1 cellular context compared by ENCODE assay signal in genomic region chr4:140373328-140374129, GRCh38.
A peak's percentile ranks its signal among the peaks of the same experiment; 100 is the strongest.
TF ChIP-seq lines count a peak whose summit lies in the region.

Gene SCOC, plus strand, starts transcription at chr4:140373646. Its CDS starts 5,525 bp downstream, at chr4:140379171.

TF ChIP-seq in K562, 482 proteins besides CTCF, POLR2A, EP300 and RAD21 (continued from another document and continues in another):
- 0 out of 2 replicates have a peak, but pooled peaks have one; percentile 27 for TF ChIP-seq TGIF2 (CRISPR knock-in tag; IDR thresholded peaks at IDR 0.05)
- TF ChIP-seq ZNF511 (CRISPR knock-in tag; IDR thresholded peaks at IDR 0.05), result no peak
- peak; percentile 49 for TF ChIP-seq VEZF1 (CRISPR knock-in tag; IDR thresholded peaks at IDR 0.05)
- peak; percentile 46; the same call in 1 of the 2 replicates for TF ChIP-seq TFAP4 (CRISPR knock-in tag; IDR thresholded peaks at IDR 0.05; ENCODE audit: borderline replicate concordance)
- TF ChIP-seq TEAD1 (CRISPR knock-in tag; IDR thresholded peaks at IDR 0.05), result peak in 1 of 2 experiments; percentile 20; a peak in 1 of 4 replicates
- TF ChIP-seq ZBTB2 (IDR thresholded peaks at IDR 0.05), result no peak
- peak; percentile 43; the same call in 1 of the 2 replicates for TF ChIP-seq GABPA (tag; conservative IDR thresholded peaks at IDR 0.05; ENCODE audit: low read depth)
- TF ChIP-seq MEIS2 (IDR thresholded peaks at IDR 0.05; ENCODE audit: partially characterized antibody), result peak; percentile 60
- TF ChIP-seq ZBTB8A (IDR thresholded peaks at IDR 0.05; ENCODE audit: partially characterized antibody), result no peak
- TF ChIP-seq PML (IDR thresholded peaks at IDR 0.05; ENCODE audit: low read length), result peak; percentile 61; the same call in 1 of the 2 replicates
- TF ChIP-seq MYNN (IDR thresholded peaks at IDR 0.05), result no peak
- no peak for TF ChIP-seq MYNN (CRISPR knock-in tag; IDR thresholded peaks at IDR 0.05)
- TF ChIP-seq PHF21A (IDR thresholded peaks at IDR 0.05; ENCODE audit: borderline replicate concordance, low read depth), result 0 out of 2 replicates have a peak, but pooled peaks have one; percentile 18
- TF ChIP-seq SP2 (IDR thresholded peaks at IDR 0.05; ENCODE audit: extremely low read depth, low read depth, low read length, poor library complexity, severe bottlenecking), result peak; percentile 52
- peak; percentile 89 for TF ChIP-seq POLR2G (IDR thresholded peaks at IDR 0.05; ENCODE audit: low read depth, low read length)
- peak; percentile 3 for TF ChIP-seq POLR2B (IDR thresholded peaks at IDR 0.05; ENCODE audit: low read depth, partially characterized antibody)
- no peak for TF ChIP-seq HDAC2 (IDR thresholded peaks at IDR 0.05)
- peak; percentile 44 for TF ChIP-seq NEUROD1 (IDR thresholded peaks at IDR 0.05; ENCODE audit: borderline replicate concordance, low read depth, low read length, partially characterized antibody)
- peak; percentile 80; the same call in 1 of the 2 replicates for TF ChIP-seq PHF8 (IDR thresholded peaks at IDR 0.05; ENCODE audit: borderline replicate concordance, low read length)
- no peak for TF ChIP-seq ESRRB (CRISPR knock-in tag; IDR thresholded peaks at IDR 0.05; ENCODE audit: borderline replicate concordance)
- peak; percentile 91 for TF ChIP-seq RBFOX2 (IDR thresholded peaks at IDR 0.05; ENCODE audit: low read depth, low read length)
- TF ChIP-seq MAZ (CRISPR knock-in tag; conservative IDR thresholded peaks at IDR 0.05 in 1 of 2, IDR thresholded peaks at IDR 0.05 in 1 of 2), result peak in 1 of 2 experiments; percentile 65; a peak in 2 of 4 replicates
- no peak for TF ChIP-seq ZNF507 (tag; conservative IDR thresholded peaks at IDR 0.05)
- TF ChIP-seq SMAD2 (IDR thresholded peaks at IDR 0.05; ENCODE audit: low read depth, low read length), result no peak
- no peak for TF ChIP-seq ZNF124 (CRISPR knock-in tag; IDR thresholded peaks at IDR 0.05)
- TF ChIP-seq TBP (optimal IDR thresholded peaks at IDR 0.05; ENCODE audit: low read depth, low read length), result peak; percentile 45
- peak; percentile 83 for TF ChIP-seq FOS (IDR thresholded peaks at IDR 0.05; ENCODE audit: extremely low read depth, insufficient read length)
- peak; percentile 90 for TF ChIP-seq ZFX (CRISPR knock-in tag; IDR thresholded peaks at IDR 0.05)
- TF ChIP-seq ZNF57 (CRISPR knock-in tag; IDR thresholded peaks at IDR 0.05), result no peak
- no peak for TF ChIP-seq ETV6 (IDR thresholded peaks at IDR 0.05; ENCODE audit: borderline replicate concordance in 1 of 2, low read depth in 2 of 2, low read length in 1 of 2)
- no peak for TF ChIP-seq ETV6 (CRISPR knock-in tag; IDR thresholded peaks at IDR 0.05; ENCODE audit: borderline replicate concordance)
- TF ChIP-seq ZNF143 (CRISPR knock-in tag; IDR thresholded peaks at IDR 0.05), result no peak
- TF ChIP-seq ZNF785 (CRISPR knock-in tag; IDR thresholded peaks at IDR 0.05), result no peak
- TF ChIP-seq ADNP (tag; IDR thresholded peaks at IDR 0.05), result no peak
- no peak for TF ChIP-seq FOXM1 (IDR thresholded peaks at IDR 0.05; ENCODE audit: low read depth)
- TF ChIP-seq FOXM1 (CRISPR knock-in tag; IDR thresholded peaks at IDR 0.05; ENCODE audit: low read depth), result no peak
- TF ChIP-seq PTRF (tag; IDR thresholded peaks at IDR 0.05), result no peak
- TF ChIP-seq PRPF4 (IDR thresholded peaks at IDR 0.05; ENCODE audit: insufficient read depth, low read depth, low read length, poor library complexity, severe bottlenecking), result no peak
- no peak for TF ChIP-seq ZNF445 (CRISPR knock-in tag; IDR thresholded peaks at IDR 0.05; ENCODE audit: low read depth)
- no peak for TF ChIP-seq PATZ1 (CRISPR knock-in tag; IDR thresholded peaks at IDR 0.05; ENCODE audit: borderline replicate concordance)
- TF ChIP-seq ATF6 (CRISPR knock-in tag; IDR thresholded peaks at IDR 0.05), result 0 out of 2 replicates have a peak, but pooled peaks have one; percentile 35
- peak; percentile 71 for TF ChIP-seq NR2C1 (IDR thresholded peaks at IDR 0.05)
- TF ChIP-seq NR2C1 (tag; IDR thresholded peaks at IDR 0.05), result peak; percentile 35; the same call in 1 of the 2 replicates
- peak in 1 of 2 experiments; percentile 26; a peak in 1 of 4 replicates for TF ChIP-seq FOXK2 (conservative IDR thresholded peaks at IDR 0.05 in 1 of 2, IDR thresholded peaks at IDR 0.05 in 1 of 2; ENCODE audit: low read depth in 2 of 2)
- no peak for TF ChIP-seq ATF1 (CRISPR knock-in tag; IDR thresholded peaks at IDR 0.05)
- TF ChIP-seq ATF1 (tag; IDR thresholded peaks at IDR 0.05), result peak; percentile 73
- TF ChIP-seq SRSF3 (IDR thresholded peaks at IDR 0.05; ENCODE audit: insufficient read depth, low read length), result no peak
- TF ChIP-seq GABPB1 (CRISPR knock-in tag; IDR thresholded peaks at IDR 0.05), result peak; percentile 23; the same call in 1 of the 2 replicates
- no peak for TF ChIP-seq LCOR (CRISPR knock-in tag; IDR thresholded peaks at IDR 0.05)
- TF ChIP-seq RBM25 (IDR thresholded peaks at IDR 0.05; ENCODE audit: low read depth, low read length, severe bottlenecking), result peak; percentile 77
- TF ChIP-seq RB1 (IDR thresholded peaks at IDR 0.05; ENCODE audit: low read depth), result 0 out of 2 replicates have a peak, but pooled peaks have one; percentile 53
- peak; percentile 46; the same call in 1 of the 2 replicates for TF ChIP-seq SMAD4 (CRISPR knock-in tag; conservative IDR thresholded peaks at IDR 0.05)
- no peak for TF ChIP-seq HMGN3 (IDR thresholded peaks at IDR 0.05; ENCODE audit: borderline replicate concordance, extremely low read depth, insufficient read length, low read depth, low read length)
- peak; percentile 47; the same call in 1 of the 2 replicates for TF ChIP-seq CREM (IDR thresholded peaks at IDR 0.05; ENCODE audit: low read depth)
- no peak for TF ChIP-seq RBM15 (IDR thresholded peaks at IDR 0.05; ENCODE audit: insufficient read depth, low read length)
- TF ChIP-seq TRIM24 (IDR thresholded peaks at IDR 0.05), result no peak
- no peak for TF ChIP-seq HDGF (IDR thresholded peaks at IDR 0.05)
- peak in 1 of 2 experiments; percentile 65; a peak in 1 of 4 replicates for TF ChIP-seq MLLT1 (IDR thresholded peaks at IDR 0.05)
- peak; percentile 36; the same call in 1 of the 2 replicates for TF ChIP-seq GMEB1 (CRISPR knock-in tag; IDR thresholded peaks at IDR 0.05)
- no peak for TF ChIP-seq MITF (IDR thresholded peaks at IDR 0.05)
- no peak for TF ChIP-seq NR2C2 (CRISPR knock-in tag; IDR thresholded peaks at IDR 0.05)
- TF ChIP-seq NR2C2 (tag; IDR thresholded peaks at IDR 0.05), result peak; percentile 89
